1 cellular context compared by ENCODE assay signal in genomic region chr9:133124123-133124948, GRCh38.
A peak's percentile ranks its signal among the peaks of the same experiment; 100 is the strongest.
TF ChIP-seq lines count a peak whose summit lies in the region.

No MANE protein-coding gene starts in this region.

TF ChIP-seq in K562, 482 proteins besides CTCF, POLR2A, EP300 and RAD21 (continued from another document):
- TF ChIP-seq ZBTB33 (CRISPR knock-in tag; IDR thresholded peaks at IDR 0.05) (no peak), TSC22D4 (tag; IDR thresholded peaks at IDR 0.05) (peak; percentile 8; the same call in 1 of the 2 replicates)
